Comparison of ENCODE assay signal across 12 cellular contexts in the genomic region with DNA sequence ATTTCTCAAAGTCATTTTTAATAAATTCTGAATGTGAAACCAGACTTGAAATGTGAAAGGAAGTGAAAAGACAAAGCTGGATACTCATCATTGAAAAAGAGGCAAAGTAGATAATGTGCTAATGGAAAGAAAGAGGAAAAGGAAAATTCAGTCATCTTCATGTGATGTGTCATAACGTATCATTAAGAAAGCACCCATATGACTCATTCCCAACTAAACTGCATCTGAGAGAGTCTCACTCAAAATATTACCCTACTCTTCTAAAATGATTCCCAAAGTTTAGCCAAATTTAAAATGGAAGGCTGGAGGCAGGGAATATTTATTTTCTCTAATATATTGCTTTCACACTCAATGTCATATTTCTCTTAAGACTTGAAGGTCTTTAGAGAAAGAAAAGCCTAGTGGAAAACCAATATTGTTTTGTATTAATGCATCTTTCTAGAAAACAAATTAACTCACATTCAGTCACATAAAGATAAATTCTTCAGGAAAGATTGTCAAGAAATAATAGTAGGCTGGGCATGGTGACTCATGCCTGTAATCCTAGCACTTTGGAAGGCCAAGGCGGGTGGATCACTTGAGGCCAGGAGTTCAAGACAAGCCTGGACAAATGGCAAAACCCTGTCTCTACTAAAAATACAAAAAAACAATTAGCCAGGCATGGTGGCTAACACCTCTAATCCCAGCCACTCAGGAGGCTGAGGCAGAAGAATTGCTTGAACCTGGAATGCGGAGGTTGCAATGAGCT.
DNase-seq lines count a peak whose midpoint lies in the region; ATAC-seq and TF ChIP-seq lines count a peak whose summit lies in the region.
"Had no signal": no experiment of that assay in that cellular context is flagged by ENCODE, and none has a peak within 500 bp of the region (broad histone marks: within the 10 kb centered on the region; RNA-seq: fewer than 3 reads in every experiment).

No MANE protein-coding gene starts in this region.

- H3K36me3 ChIP-seq in skeletal muscle satellite cell (ENCODE audit: insufficient read depth, low read length) (no peaks in the 10 kb centered on the region), esophagus muscularis mucosa (no peaks in the 10 kb centered on the region)
- H3K36me3 ChIP-seq: heart left ventricle had no signal

- DNase-seq in astrocyte of the hippocampus (ENCODE audit: low read depth, low spot score) = peak; percentile 21
- DNase-seq in head of caudate nucleus = no peak
- DNase-seq in esophagus muscularis mucosa (ENCODE audit: extremely low spot score) = no peak
- DNase-seq in activated CD4-positive, alpha-beta T cell treated with anti-CD3 and anti-CD28 coated beads, Interleukin-2, amount 50 U/mL, for 4 hours = no peak
- DNase-seq: activated naive CD4-positive, alpha-beta T cell treated with anti-CD3 and anti-CD28 coated beads for 36 hours; heart left ventricle; naive B cell; NCI-H510A; stimulated activated CD4-positive, alpha-beta T cell treated with anti-CD3 and anti-CD28 coated beads, Interleukin-2, amount 100 ng/mL, for 48 hours had no signal

- H3K4me3 ChIP-seq in skeletal muscle satellite cell (ENCODE audit: low read length) (no peak overlapping the region), esophagus muscularis mucosa (no peak overlapping the region)
- H3K4me3 ChIP-seq: heart left ventricle had no signal

- H3K9ac ChIP-seq in skeletal muscle satellite cell (ENCODE audit: low read depth, low read length) = no peak overlapping the region

- TF ChIP-seq EP300 in esophagus muscularis mucosa (IDR thresholded peaks at IDR 0.05) = no peak

- intact Hi-C loops in head of caudate nucleus (cut with DNase I) (no loop called here), esophagus muscularis mucosa (cut with DNase I) (no loop called here)

- no peak for TF ChIP-seq POLR2A in esophagus muscularis mucosa (IDR thresholded peaks at IDR 0.05; ENCODE audit: low read depth)

- H3K4me1 ChIP-seq in skeletal muscle satellite cell (ENCODE audit: control insufficient read depth, insufficient read depth, low read length) = peaks cover 12% of the 10 kb centered on the region
- no peaks in the 10 kb centered on the region for H3K4me1 ChIP-seq in esophagus muscularis mucosa
- H3K4me1 ChIP-seq: heart left ventricle had no signal

- peak overlapping the region in 1 of 4 donors; percentile 9 for H3K27ac ChIP-seq in esophagus muscularis mucosa (replicated peaks in 1 of 4)
- H3K27ac ChIP-seq: heart left ventricle had no signal

- peak; percentile 56 for ATAC-seq in GM18907 (IDR thresholded peaks at IDR 0.05; ENCODE audit: unreplicated experiment)
- peak; percentile 60 for ATAC-seq in HG03342 (IDR thresholded peaks at IDR 0.05; ENCODE audit: unreplicated experiment)

- H3K27me3 ChIP-seq in skeletal muscle satellite cell (ENCODE audit: control insufficient read depth, insufficient read depth, low read length) (no peaks in the 10 kb centered on the region), esophagus muscularis mucosa (no peaks in the 10 kb centered on the region)
- H3K27me3 ChIP-seq: heart left ventricle had no signal

- H3K9me3 ChIP-seq in skeletal muscle satellite cell (replicated peaks; ENCODE audit: low read length) (no peaks in the 10 kb centered on the region), esophagus muscularis mucosa (no peaks in the 10 kb centered on the region)
- H3K9me3 ChIP-seq: heart left ventricle had no signal

- TF ChIP-seq CTCF in esophagus muscularis mucosa (IDR thresholded peaks at IDR 0.05) = no peak

- WGBS in esophagus muscularis mucosa = 75% methylated on average over 3 of the region's 3 CpGs

- peak overlapping the region; percentile 37 for H3K4me2 ChIP-seq in skeletal muscle satellite cell (ENCODE audit: low read length)
